Comparison of ENCODE assay signal across 9 cellular contexts in the genomic region with DNA sequence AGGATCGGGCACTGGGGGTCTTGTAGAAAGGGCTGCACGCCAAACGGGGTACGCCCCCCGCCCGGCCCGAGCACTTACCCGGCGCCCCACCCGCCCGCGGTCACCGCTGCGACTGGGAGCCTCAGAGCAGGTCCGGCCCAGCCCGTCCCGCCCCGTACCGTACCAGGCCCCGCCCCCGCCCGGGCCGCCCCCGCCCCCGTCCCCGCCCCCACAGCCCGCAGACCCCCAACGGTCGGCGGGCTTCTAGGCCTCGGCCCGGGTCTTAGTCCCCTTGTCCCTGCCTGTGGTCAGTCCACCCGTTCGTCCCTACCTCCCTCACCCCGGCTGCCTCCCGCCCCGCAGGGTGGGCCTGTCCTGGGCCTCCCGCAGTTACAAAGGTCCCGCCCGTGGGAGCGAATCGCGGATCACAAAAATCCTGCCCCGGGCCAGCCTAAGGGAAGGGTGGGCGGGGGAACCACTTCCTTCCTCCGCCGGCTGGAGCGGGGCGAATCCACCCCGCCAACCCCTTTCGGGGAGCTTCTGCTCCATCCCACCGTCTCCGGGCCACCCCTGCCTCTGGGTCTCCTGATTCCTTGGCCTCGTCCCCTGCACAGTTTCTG. TPM values are rescaled to one million over a fixed set of nuclear protein-coding genes. Genes with fewer than 3 reads are reported as not detected.
DNase-seq lines count a peak whose midpoint lies in the region; FAIRE-seq and TF ChIP-seq lines count a peak whose summit lies in the region.
"Had no signal": no experiment of that assay in that cellular context is flagged by ENCODE, and none has a peak within 500 bp of the region (broad histone marks: within the 10 kb centered on the region; RNA-seq: fewer than 3 reads in every experiment).

TSS of gene HVCN1 (minus strand) at position 114 of the 599 bp plus-strand sequence. CDS start 5,870 bp downstream, outside the sequence.

- peaks cover 4% of the 10 kb centered on the region; the same call in 1 of the 2 replicates for H3K4me1 ChIP-seq in HAP-1
- no peaks in the 10 kb centered on the region for H3K4me1 ChIP-seq in astrocyte (ENCODE audit: insufficient read depth, low read length)
- peaks cover 17 to 100% (median 68%) of the 10 kb centered on the region in 6 donors for H3K4me1 ChIP-seq in spleen

- H3K36me3 Mint-ChIP-seq in Calu3 (ENCODE audit: insufficient read depth, unreplicated experiment) (peaks cover 8% of the 10 kb centered on the region), astrocyte (ENCODE audit: low read depth, unreplicated experiment) (no peaks in the 10 kb centered on the region)

- H3K27ac ChIP-seq in astrocyte (ENCODE audit: low read depth, low read length): no peak within 1 kb of the TSS
- H3K27ac ChIP-seq in spleen: peak within 1 kb of the TSS; percentile 69 to 94 (median 84)
- H3K27ac ChIP-seq: KMS-11 had no signal

- H3K27ac Mint-ChIP-seq in Calu3 (ENCODE audit: unreplicated experiment) (no peak within 1 kb of the TSS), astrocyte (ENCODE audit: unreplicated experiment) (peak within 1 kb of the TSS; percentile 47)

- H3K27me3 ChIP-seq in HAP-1 (ENCODE audit: low read depth) (no peaks in the 10 kb centered on the region), astrocyte (ENCODE audit: insufficient read depth, low read length) (peaks cover 5% of the 10 kb centered on the region), spleen (replicated peaks in 1 of 7) (peaks cover 0 to 11% (median 0%) of the 10 kb centered on the region in 7 donors)

- H3K4me1 Mint-ChIP-seq in Calu3 (ENCODE audit: low read depth, unreplicated experiment): peaks cover 18% of the 10 kb centered on the region
- peaks cover 3% of the 10 kb centered on the region for H3K4me1 Mint-ChIP-seq in astrocyte (ENCODE audit: low read depth, unreplicated experiment)

- in situ Hi-C loops in HAP-1 (cut with MboI; ENCODE audit: low sequenced_read_pairs): no loop called here

- no peaks in the 10 kb centered on the region for H4K20me1 ChIP-seq in astrocyte (ENCODE audit: insufficient read depth, low read length)

- peak within 1 kb of the TSS; percentile 67 for H3K9ac ChIP-seq in astrocyte (ENCODE audit: low read length)
- H3K9ac ChIP-seq: KMS-11 had no signal

- TF ChIP-seq POLR2A in spleen (IDR thresholded peaks at IDR 0.05): peak in 2 of 3 donors; percentile 9 to 30

- H3K4me3 Mint-ChIP-seq in Calu3 (ENCODE audit: low read depth, unreplicated experiment) (peak within 1 kb of the TSS; percentile 70), astrocyte (ENCODE audit: unreplicated experiment) (peak within 1 kb of the TSS; percentile 76)

- H3K27me3 Mint-ChIP-seq in Calu3 (ENCODE audit: unreplicated experiment) (peaks cover 61% of the 10 kb centered on the region), astrocyte (ENCODE audit: low read depth, unreplicated experiment) (peaks cover 43% of the 10 kb centered on the region)

- peak within 1 kb of the TSS; percentile 92 for H2AFZ ChIP-seq in astrocyte (ENCODE audit: low read depth, low read length)

- 0 to 1% (median 0%) methylated on average over 10 to 54 of the region's 54 CpGs for whole genome bisulfite sequencing in spleen, 5 donors

- intact Hi-C loops in Calu3 (cut with micrococcal nuclease; ENCODE audit: unreplicated experiment): no loop called here
- intact Hi-C loops in spleen (cut with DNase I; ENCODE audit: low total_unique reads): no loop called here

- H3K9me3 ChIP-seq in HAP-1 (no peaks in the 10 kb centered on the region), astrocyte (ENCODE audit: insufficient read depth, low read depth, low read length) (no peaks in the 10 kb centered on the region), iPS-18c (ENCODE audit: control insufficient read depth, insufficient read depth, low read length) (no peaks in the 10 kb centered on the region), spleen (no peaks in the 10 kb centered on the region)

- no peaks in the 10 kb centered on the region for H3K9me3 Mint-ChIP-seq in Calu3 (ENCODE audit: low read depth, unreplicated experiment)
- peaks cover 9% of the 10 kb centered on the region for H3K9me3 Mint-ChIP-seq in astrocyte (ENCODE audit: unreplicated experiment)

- H3K4me2 ChIP-seq in astrocyte (ENCODE audit: low read length): peak within 1 kb of the TSS; percentile 87
- H3K4me2 ChIP-seq: KMS-11 had no signal

- TF ChIP-seq CTCF in Calu3 (IDR thresholded peaks at IDR 0.05; ENCODE audit: unreplicated experiment) (no peak), astrocyte (IDR thresholded peaks at IDR 0.05; ENCODE audit: insufficient read depth, low read depth, low read length) (no peak), spleen (IDR thresholded peaks at IDR 0.05 in 8 of 11, conservative IDR thresholded peaks at IDR 0.05 in 3 of 11) (no peak)

- peak; percentile 28 for DNase-seq in Calu3
- peak; percentile 65 to 73 for DNase-seq in HAP-1 (ENCODE audit: low spot score in 2 of 2)
- peak; percentile 26 for DNase-seq in RPMI7951 (ENCODE audit: low read depth)
- DNase-seq in astrocyte (ENCODE audit: low read depth): no peak
- DNase-seq in spleen: peak; percentile 93
- no peak for DNase-seq in HPDE6-E6E7 (ENCODE audit: extremely low spot score)
- no peak for DNase-seq in RPMI8226

- H3K79me2 ChIP-seq in astrocyte (ENCODE audit: insufficient read depth, low read length): no peaks in the 10 kb centered on the region

- H3K4me3 ChIP-seq in HAP-1 (peak within 1 kb of the TSS; percentile 43), astrocyte (ENCODE audit: insufficient read depth, low read depth, low read length) (peak within 1 kb of the TSS; percentile 46), iPS-18c (ENCODE audit: insufficient read depth, low read depth, low read length) (peak within 1 kb of the TSS; percentile 69), spleen (peak within 1 kb of the TSS; percentile 54 to 85 (median 71))

- no peak for FAIRE-seq in astrocyte (lab: Jason Lieb, UNC)

- H3K36me3 ChIP-seq in HAP-1 (replicated peaks) (no peaks in the 10 kb centered on the region), astrocyte (ENCODE audit: insufficient read depth, low read length) (no peaks in the 10 kb centered on the region), spleen (peaks cover 0 to 20% (median 0%) of the 10 kb centered on the region in 6 donors)

- CTCF ChIA-PET in Calu3 (lab: Charles Lee): interaction anchor here (0.7 kb wide), 1 partner anchor 16 kb away, joined by 4 read pairs; no protein-coding TSS in a partner anchor

- BruUV-seq in Calu3 (replicated peaks; lab: Mats Ljungman, UMichigan): no TSS peak

RNA-seq across cellular contexts. Expression of gene HVCN1, which starts in this region (rescaled TPM):
- total RNA-seq in Calu3 (2022) (0.71 and 0.99 TPM in 2 replicates), astrocyte (0.94 and 1.0 TPM in 2 replicates), spleen (10 to 100 TPM; 46.9 to 71.3 (median 63.7) TPM)
- 2.2 and 3.2 TPM in 2 replicates for total RNA-seq in RPMI7951 (2014; rRNA removed; shearing (Covaris generic))
- polyA plus RNA-seq in spleen: 100 to 1,000 TPM in 2 of 3 donors, 10 to 100 TPM in 1; 76.5 to 114 (median 106) TPM

Comparison
In these comparisons a context has a peak if more than half of its experiments do, and no peak if none do; other contexts are left out.
1. RNA of gene HVCN1 (total RNA-seq): 46.9 to 71.3 TPM in spleen; 2.2 to 3.2 TPM in RPMI7951, 0.94 to 1.0 TPM in astrocyte and 0.71 to 0.99 TPM in Calu3; every median in the first group is over 10 times any median in the second.
2. Peak in DNase-seq in Calu3; RNA of the gene not detected or under 1 TPM.
3. DNase-seq: peak in HAP-1 (2 of 2), RPMI7951 (single experiment) and spleen (single experiment); none in astrocyte (single experiment), HPDE6-E6E7 (single experiment) and RPMI8226 (single experiment).
4. Peak in every context shown above with its lines, with median percentiles within 50 percentile points of each other: H3K4me3 ChIP-seq.